8 cellular contexts compared by ENCODE assay signal in genomic region chr7:41696323-41696916, GRCh38. TPM values are rescaled to one million over a fixed set of nuclear protein-coding genes. Genes with fewer than 3 reads are reported as not detected.
DNase-seq lines count a peak whose midpoint lies in the region; ATAC-seq, FAIRE-seq and TF ChIP-seq lines count a peak whose summit lies in the region.

No MANE protein-coding gene starts in this region.

- peak overlapping the region; percentile 94 for H3K4me2 ChIP-seq in astrocyte (ENCODE audit: low read length)
- H3K4me2 ChIP-seq in hepatocyte = peak overlapping the region; percentile 70

- peak; percentile 74 for TF ChIP-seq CTCF in astrocyte (IDR thresholded peaks at IDR 0.05; ENCODE audit: insufficient read depth, low read depth, low read length)
- peak; percentile 91 for TF ChIP-seq CTCF in hepatocyte (IDR thresholded peaks at IDR 0.05; ENCODE audit: poor library complexity)

- peaks cover 56% of the 10 kb centered on the region for H3K4me1 Mint-ChIP-seq in astrocyte (ENCODE audit: low read depth, unreplicated experiment)
- H3K4me1 Mint-ChIP-seq in effector memory CD8-positive, alpha-beta T cell (ENCODE audit: low read depth in 2 of 2) = peaks cover 3 to 10% of the 10 kb centered on the region in 2 donors

- H3K36me3 Mint-ChIP-seq in astrocyte (ENCODE audit: low read depth, unreplicated experiment) = peaks cover 26% of the 10 kb centered on the region
- H3K36me3 Mint-ChIP-seq in effector memory CD8-positive, alpha-beta T cell (ENCODE audit: insufficient read depth) = peaks cover 6% of the 10 kb centered on the region

- H3K27me3 ChIP-seq in astrocyte (ENCODE audit: insufficient read depth, low read length) (no peaks in the 10 kb centered on the region), hepatocyte (peaks cover 27% of the 10 kb centered on the region), rectal smooth muscle tissue (ENCODE audit: control insufficient read depth, insufficient read depth, low read length) (no peaks in the 10 kb centered on the region)

- H3K9me3 Mint-ChIP-seq in astrocyte (ENCODE audit: unreplicated experiment) = no peaks in the 10 kb centered on the region
- no peaks in the 10 kb centered on the region for H3K9me3 Mint-ChIP-seq in effector memory CD8-positive, alpha-beta T cell

- H3K9ac ChIP-seq in astrocyte (ENCODE audit: low read length) (peak overlapping the region; percentile 98), rectal smooth muscle tissue (ENCODE audit: low read length) (no peak overlapping the region)

- peak overlapping the region; percentile 99 for H3K4me3 Mint-ChIP-seq in astrocyte (ENCODE audit: unreplicated experiment)
- no peak overlapping the region for H3K4me3 Mint-ChIP-seq in effector memory CD8-positive, alpha-beta T cell

- H3K4me1 ChIP-seq in astrocyte (ENCODE audit: insufficient read depth, low read length) = peaks cover 35% of the 10 kb centered on the region
- peaks cover 21% of the 10 kb centered on the region for H3K4me1 ChIP-seq in hepatocyte (ENCODE audit: insufficient read depth)
- H3K4me1 ChIP-seq in rectal smooth muscle tissue (ENCODE audit: control insufficient read depth, insufficient read depth, low read length) = peaks cover 5% of the 10 kb centered on the region

- H2AFZ ChIP-seq in astrocyte (ENCODE audit: low read depth, low read length) = no peak overlapping the region
- H2AFZ ChIP-seq in hepatocyte = peak overlapping the region; percentile 21

- peaks cover 82% of the 10 kb centered on the region for H4K20me1 ChIP-seq in astrocyte (ENCODE audit: insufficient read depth, low read length)
- H4K20me1 ChIP-seq in hepatocyte (ENCODE audit: insufficient read depth, poor library complexity, severe bottlenecking) = no peaks in the 10 kb centered on the region

- H3K79me2 ChIP-seq in astrocyte (ENCODE audit: insufficient read depth, low read length) (peaks cover 100% of the 10 kb centered on the region), hepatocyte (peaks cover 22% of the 10 kb centered on the region)

- no peaks in the 10 kb centered on the region for H3K9me3 ChIP-seq in astrocyte (ENCODE audit: insufficient read depth, low read depth, low read length)
- no peaks in the 10 kb centered on the region for H3K9me3 ChIP-seq in hepatocyte (ENCODE audit: low read depth)

- peak overlapping the region; percentile 74 for H3K27ac Mint-ChIP-seq in astrocyte (ENCODE audit: unreplicated experiment)
- no peak overlapping the region for H3K27ac Mint-ChIP-seq in effector memory CD8-positive, alpha-beta T cell

- 15% methylated on average over 15 of the region's 15 CpGs for WGBS in hepatocyte (ENCODE audit: low lambda C conversion rate, missing lambda C conversion rate)

- H3K36me3 ChIP-seq in astrocyte (ENCODE audit: insufficient read depth, low read length) = peaks cover 56% of the 10 kb centered on the region
- H3K36me3 ChIP-seq in hepatocyte (replicated peaks; ENCODE audit: insufficient read depth, low read depth) = no peaks in the 10 kb centered on the region
- no peaks in the 10 kb centered on the region for H3K36me3 ChIP-seq in rectal smooth muscle tissue (ENCODE audit: control insufficient read depth, insufficient read depth, low read length)

- DNase-seq in C1 segment of cervical spinal cord (lab: John Stamatoyannopoulos, UW) (peak in 11 of 14 donors; percentile 16 to 63 (median 30)), GM19238 (ENCODE audit: insufficient read length, low spot score) (peak; percentile 18), NCI-H1105 treated with DMSO at 0.1 percent for 48 hours (lab: John Stamatoyannopoulos, UW) (peak; percentile 21), astrocyte (ENCODE audit: low read depth) (no peak), hepatocyte (ENCODE audit: low spot score) (peak; percentile 91)
- no peak for DNase-seq in effector memory CD8-positive, alpha-beta T cell

- ATAC-seq in effector memory CD8-positive, alpha-beta T cell (replicated peaks) = no peak
- no peak for ATAC-seq in HG03439 (IDR thresholded peaks at IDR 0.05; ENCODE audit: unreplicated experiment)

- H3K4me3 ChIP-seq in astrocyte (ENCODE audit: insufficient read depth, low read depth, low read length) = peak overlapping the region; percentile 91
- H3K4me3 ChIP-seq in hepatocyte = peak overlapping the region; percentile 8
- peak overlapping the region; percentile 39 for H3K4me3 ChIP-seq in rectal smooth muscle tissue (ENCODE audit: low read length)

- H3K9me2 ChIP-seq in hepatocyte (replicated peaks; ENCODE audit: insufficient read depth) = no peaks in the 10 kb centered on the region

- no peaks in the 10 kb centered on the region for H3K27me3 Mint-ChIP-seq in astrocyte (ENCODE audit: low read depth, unreplicated experiment)
- peaks cover 25 to 50% of the 10 kb centered on the region in 2 donors for H3K27me3 Mint-ChIP-seq in effector memory CD8-positive, alpha-beta T cell

- no peak for FAIRE-seq in astrocyte (lab: Jason Lieb, UNC)

- H3K27ac ChIP-seq in astrocyte (ENCODE audit: low read depth, low read length) (peak overlapping the region; percentile 91), hepatocyte (peak overlapping the region; percentile 81), rectal smooth muscle tissue (ENCODE audit: low read depth, low read length) (peak overlapping the region; percentile 78)

RNA-seq across cellular contexts. Expression of gene INHBA, which starts 6.5 kb away (rescaled TPM):
- total RNA-seq in astrocyte (103 and 164 TPM in 2 replicates), hepatocyte (8.2 and 10.8 TPM in 2 replicates)
- polyA plus RNA-seq in hepatocyte = 7.0 and 9.4 TPM in 2 replicates

Comparison
In these comparisons a context has a peak if more than half of its experiments do, and no peak if none do; other contexts are left out.
1. DNase-seq: peak in C1 segment of cervical spinal cord (11 of 14), GM19238 (single experiment), NCI-H1105 treated with DMSO at 0.1 percent for 48 hours (single experiment) and hepatocyte (single experiment); none in astrocyte (single experiment) and effector memory CD8-positive, alpha-beta T cell (0 of 3).
2. H3K4me3 ChIP-seq: peak in every context shown above with its lines; median percentile 91 in astrocyte; 39 in rectal smooth muscle tissue; 8 in hepatocyte.
3. Peak in every context shown above with its lines, with median percentiles within 50 percentile points of each other: H3K27ac ChIP-seq.